Comparison of ENCODE assay signal across 8 cellular contexts in the genomic region with DNA sequence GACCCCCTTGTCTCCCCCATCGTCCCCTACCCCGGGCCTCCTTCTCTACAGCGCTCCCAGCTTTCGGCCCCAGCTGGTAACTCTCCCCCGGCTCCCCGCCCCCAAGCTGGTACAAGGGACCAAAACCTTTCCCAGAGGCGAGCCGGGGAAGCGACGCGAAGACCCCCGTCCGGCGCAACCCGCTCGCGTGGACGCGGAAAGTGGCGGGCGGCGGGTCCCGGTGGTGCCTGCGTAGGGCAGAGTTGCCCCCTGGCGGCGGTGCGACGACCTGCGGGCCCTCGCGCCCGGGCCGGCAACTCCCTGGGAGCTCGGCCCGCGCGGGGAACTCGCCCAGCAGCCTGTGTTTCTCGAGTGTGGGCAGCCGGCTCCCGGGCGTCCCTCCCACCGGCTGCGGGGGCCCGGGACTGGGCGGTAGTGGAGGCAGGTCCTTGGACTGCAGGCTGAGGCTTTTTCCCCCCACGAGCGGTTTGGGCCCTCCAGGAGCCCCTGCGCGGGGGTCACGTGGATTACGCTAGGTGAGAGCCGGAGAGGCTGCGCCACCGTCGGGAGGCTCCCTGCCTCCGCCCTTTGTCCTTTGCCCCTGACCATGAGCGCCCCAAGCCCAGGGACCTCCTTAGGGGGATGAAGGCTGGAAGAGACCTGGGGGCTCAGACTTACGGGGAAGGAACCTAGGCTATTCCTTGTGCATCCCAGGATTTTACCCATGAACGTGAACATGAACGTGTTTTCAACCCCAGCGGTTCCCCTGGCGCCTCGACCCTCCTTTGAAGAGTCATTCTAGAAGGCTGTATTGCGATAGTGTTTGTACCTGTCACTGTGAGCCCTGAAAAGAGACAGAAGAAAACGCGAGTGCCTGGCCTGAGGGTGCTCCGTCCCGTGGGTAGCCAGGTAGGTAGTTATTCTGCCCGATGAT. TPM values are rescaled to one million over a fixed set of nuclear protein-coding genes. Genes with fewer than 3 reads are reported as not detected.
A peak's percentile ranks its signal among the peaks of the same experiment; 100 is the strongest.
DNase-seq lines count a peak whose midpoint lies in the region; ATAC-seq and TF ChIP-seq lines count a peak whose summit lies in the region.

No MANE protein-coding gene starts in this region.

- peaks cover 0 to 31% (median 24%) of the 10 kb centered on the region in 5 donors for H3K4me1 ChIP-seq in subcutaneous abdominal adipose tissue (ENCODE audit: control insufficient read depth in 5 of 5, insufficient read depth in 5 of 5, low read length in 5 of 5)

- no peak overlapping the region for H3K9ac ChIP-seq in subcutaneous abdominal adipose tissue (ENCODE audit: low read length in 5 of 5)

- no peak for ATAC-seq in HG03039 (IDR thresholded peaks at IDR 0.05; ENCODE audit: unreplicated experiment)
- no peak for ATAC-seq in HG03457 (IDR thresholded peaks at IDR 0.05; ENCODE audit: unreplicated experiment)

- peaks cover 0 to 2% (median 0%) of the 10 kb centered on the region in 5 donors for H3K9me3 ChIP-seq in subcutaneous abdominal adipose tissue (ENCODE audit: control insufficient read depth in 5 of 5, low read length in 5 of 5)

- DNase-seq in GM06990 (ENCODE audit: extremely low read depth, insufficient read length): peak; percentile 64
- peak; percentile 54 for DNase-seq in M059J (ENCODE audit: low read depth)
- DNase-seq in activated CD4-positive, alpha-beta T cell treated with anti-CD3 and anti-CD28 coated beads, Interleukin-2, amount 50 U/mL, for 48 hours: peak; percentile 71 to 75
- peak; percentile 47 for DNase-seq in effector CD8-positive, alpha-beta T cell (lab: John Stamatoyannopoulos, UW)
- DNase-seq in mucosa of gallbladder (ENCODE audit: low spot score): peak; percentile 52

- no peak overlapping the region for H3K27ac ChIP-seq in subcutaneous abdominal adipose tissue (ENCODE audit: low read depth, low read length)

- TF ChIP-seq CTCF in GM06990 (IDR thresholded peaks at IDR 0.05; ENCODE audit: insufficient read depth, low read length, poor library complexity, severe bottlenecking): peak; percentile 43

- no peaks in the 10 kb centered on the region for H3K36me3 ChIP-seq in GM06990 (ENCODE audit: control insufficient read depth, insufficient read depth, low read length)
- no peaks in the 10 kb centered on the region for H3K36me3 ChIP-seq in subcutaneous abdominal adipose tissue (ENCODE audit: control insufficient read depth in 5 of 5, insufficient read depth in 5 of 5, low read length in 5 of 5)

- H3K4me3 ChIP-seq in GM06990 (replicated peaks; ENCODE audit: low read depth, low read length) (no peak overlapping the region), subcutaneous abdominal adipose tissue (ENCODE audit: low read depth in 1 of 5, low read length in 5 of 5) (peak overlapping the region in 3 of 5 donors; percentile 6 to 37 (median 10))

- H3K27me3 ChIP-seq in GM06990 (replicated peaks; ENCODE audit: control insufficient read depth, insufficient read depth, low read length) (peaks cover 6% of the 10 kb centered on the region), subcutaneous abdominal adipose tissue (ENCODE audit: control insufficient read depth in 5 of 5, insufficient read depth in 4 of 5, low read length in 5 of 5) (peaks cover 36 to 63% (median 58%) of the 10 kb centered on the region in 5 donors)

RNA-seq across cellular contexts. Expression of a gene that starts 2.9 kb away (rescaled TPM):
- total RNA-seq in M059J (2014; rRNA removed; shearing (Covaris generic)): 17.1 and 17.4 TPM in 2 replicates
- total RNA-seq in mucosa of gallbladder: 2.6 TPM

RNA-seq across cellular contexts. Expression of a gene that starts 46.8 kb away (rescaled TPM):
- total RNA-seq in M059J (2014; rRNA removed; shearing (Covaris generic)): 449 and 524 TPM in 2 replicates
- total RNA-seq in mucosa of gallbladder: 421 TPM
